ENCODE assay signal across 22 cellular contexts in the genomic region with DNA sequence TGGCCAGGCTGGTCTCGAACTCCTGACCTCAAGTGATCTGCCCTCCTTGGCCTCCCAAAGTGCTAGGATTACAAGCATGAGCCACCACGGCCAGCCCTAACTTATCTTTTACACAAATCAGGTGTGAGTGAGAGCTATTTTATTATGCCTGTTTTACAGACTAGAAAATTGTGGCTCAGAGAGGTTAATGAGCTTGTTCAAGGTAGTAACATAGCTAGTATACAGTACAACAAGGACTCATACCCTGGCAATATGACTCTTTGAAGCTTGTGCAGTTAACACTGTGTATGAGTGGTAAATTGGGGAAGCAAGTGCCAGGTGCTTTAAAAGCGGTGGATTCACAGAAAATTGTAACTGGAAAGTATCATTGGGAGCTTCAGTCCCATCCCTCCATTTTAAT. TPM values are rescaled to one million over a fixed set of nuclear protein-coding genes. Genes with fewer than 3 reads are reported as not detected.
DNase-seq lines count a peak whose midpoint lies in the region; ATAC-seq and TF ChIP-seq lines count a peak whose summit lies in the region.
"Had no signal": no experiment of that assay in that cellular context is flagged by ENCODE, and none has a peak within 500 bp of the region (broad histone marks: within the 10 kb centered on the region; RNA-seq: fewer than 3 reads in every experiment).

No MANE protein-coding gene starts in this region.

- H3K9me2 ChIP-seq in GM23338 (ENCODE audit: insufficient read depth) = no peaks in the 10 kb centered on the region

- no peaks in the 10 kb centered on the region for H3K9me3 Mint-ChIP-seq in GM23338
- H3K9me3 Mint-ChIP-seq: activated T-helper 2 cell treated with anti-CD3 and anti-CD28 coated beads, Interferon-gamma antibody, Interleukin-2, Interleukin-4, amounts not matched to agents 10 μg/mL and 5 μg/mL and 100 μg/mL, durations not matched to agents 14 hours and 24 hours and 36 hours; IgD-negative memory B cell; T-cell had no signal

- H3K9ac ChIP-seq in stomach smooth muscle (ENCODE audit: low read length in 2 of 2) = no peak overlapping the region

- H3K27me3 ChIP-seq in GM23338 (ENCODE audit: insufficient read depth) (no peaks in the 10 kb centered on the region), ascending aorta (no peaks in the 10 kb centered on the region), left lung (no peaks in the 10 kb centered on the region), stomach smooth muscle (ENCODE audit: control insufficient read depth in 1 of 2, insufficient read depth in 2 of 2, low read length in 2 of 2) (no peaks in the 10 kb centered on the region)
- H3K27me3 ChIP-seq: adrenal gland, spleen had no signal

- H3K9me3 ChIP-seq in ascending aorta (no peaks in the 10 kb centered on the region), left lung (no peaks in the 10 kb centered on the region), stomach smooth muscle (ENCODE audit: control insufficient read depth in 2 of 2, low read length in 2 of 2) (no peaks in the 10 kb centered on the region)
- H3K9me3 ChIP-seq: adrenal gland, spleen had no signal

- H4K20me1 ChIP-seq in GM23338 (replicated peaks; ENCODE audit: insufficient read depth) = no peaks in the 10 kb centered on the region

- H3K36me3 Mint-ChIP-seq in GM23338 (ENCODE audit: low read depth) = no peaks in the 10 kb centered on the region
- H3K36me3 Mint-ChIP-seq: activated CD8-positive, alpha-beta memory T cell treated with anti-CD3 and anti-CD28 coated beads, Interleukin-2, amount 10 ng/mL, durations not matched to agents 7 days and 5 days; IgD-negative memory B cell had no signal

- intact Hi-C loops in ascending aorta (cut with DNase I) (loop anchor here (2.0 kb wide), 1 partner anchor 50 kb away; a partner anchor contains a TSS), left lung (cut with DNase I) (no loop called here)

- H3F3A ChIP-seq in GM23338 (replicated peaks; ENCODE audit: low read depth) = no peaks in the 10 kb centered on the region

- ATAC-seq in GM23338 = no peak
- ATAC-seq in left lung = no peak
- ATAC-seq: activated CD4-positive, alpha-beta T cell treated with anti-CD3 and anti-CD28 coated beads for 36 hours; activated CD8-positive, alpha-beta memory T cell treated with anti-CD3 and anti-CD28 coated beads, Interleukin-2, amount 10 ng/mL, durations not matched to agents 7 days and 5 days; esophagus mucosa; T-cell had no signal

- H2AFZ ChIP-seq in GM23338 = no peak overlapping the region

- TF ChIP-seq CTCF in GM23338 (conservative IDR thresholded peaks at IDR 0.05; ENCODE audit: low read depth in 2 of 2) = no peak
- no peak for TF ChIP-seq CTCF in ascending aorta (IDR thresholded peaks at IDR 0.05)
- TF ChIP-seq CTCF in left lung (IDR thresholded peaks at IDR 0.05) = no peak

- DNase-seq in GM23338 (ENCODE audit: low spot score) (no peak), ascending aorta (ENCODE audit: low spot score in 2 of 2) (no peak), left lung (no peak), SW 1271 (lab: John Stamatoyannopoulos, UW) (no peak), NCI-H1417 treated with DMSO at 0.1 percent for 48 hours (lab: John Stamatoyannopoulos, UW) (no peak)
- DNase-seq in stimulated activated CD4-positive, alpha-beta T cell treated with anti-CD3 and anti-CD28 coated beads, Interleukin-4, amount 100 ng/mL, for 4 hours = no peak
- no peak for DNase-seq in stimulated activated CD4-positive, alpha-beta T cell treated with anti-CD3 and anti-CD28 coated beads, Interleukin-4, amount 100 ng/mL, for 24 hours
- DNase-seq: activated CD4-positive, alpha-beta T cell treated with anti-CD3 and anti-CD28 coated beads for 36 hours; activated CD8-positive, alpha-beta memory T cell treated with anti-CD3 and anti-CD28 coated beads, Interleukin-2, amount 10 ng/mL, durations not matched to agents 7 days and 5 days; adrenal gland; effector memory CD4-positive, alpha-beta T cell; NCI-H1436 treated with DMSO at 0.1 percent for 48 hours; NCI-H2171; SHP77; spleen; T-cell had no signal

- H3K4me3 Mint-ChIP-seq in GM23338 = no peak overlapping the region
- H3K4me3 Mint-ChIP-seq: activated CD4-positive, alpha-beta T cell treated with anti-CD3 and anti-CD28 coated beads for 36 hours; activated CD8-positive, alpha-beta memory T cell treated with anti-CD3 and anti-CD28 coated beads, Interleukin-2, amount 10 ng/mL, durations not matched to agents 7 days and 5 days; IgD-negative memory B cell; mesothelial cell of epicardium; T-cell had no signal

- no peak overlapping the region for H3K27ac ChIP-seq in GM23338 (ENCODE audit: low read depth)
- peak overlapping the region; percentile 94 to 95 for H3K27ac ChIP-seq in ascending aorta
- peak overlapping the region; percentile 44 to 70 for H3K27ac ChIP-seq in left lung
- peak overlapping the region; percentile 84 for H3K27ac ChIP-seq in stomach smooth muscle (ENCODE audit: low read length)

- no peaks in the 10 kb centered on the region for H3K27me3 Mint-ChIP-seq in GM23338 (ENCODE audit: insufficient read depth, low read depth, poor library complexity)
- H3K27me3 Mint-ChIP-seq: activated CD4-positive, alpha-beta T cell treated with anti-CD3 and anti-CD28 coated beads for 36 hours; activated CD8-positive, alpha-beta memory T cell treated with anti-CD3 and anti-CD28 coated beads, Interleukin-2, amount 10 ng/mL, durations not matched to agents 7 days and 5 days; IgD-negative memory B cell; progenitor cell of endocrine pancreas; T-cell had no signal

- peaks cover 8% of the 10 kb centered on the region for H3K4me1 Mint-ChIP-seq in GM23338

- H3K36me3 ChIP-seq in GM23338 (ENCODE audit: insufficient read depth) = no peaks in the 10 kb centered on the region
- no peaks in the 10 kb centered on the region for H3K36me3 ChIP-seq in ascending aorta
- H3K36me3 ChIP-seq in left lung = no peaks in the 10 kb centered on the region
- no peaks in the 10 kb centered on the region for H3K36me3 ChIP-seq in stomach smooth muscle (ENCODE audit: control insufficient read depth in 2 of 2, insufficient read depth in 2 of 2, low read length in 2 of 2)
- H3K36me3 ChIP-seq: adrenal gland had no signal

- H3K4me1 ChIP-seq in GM23338 (ENCODE audit: insufficient read depth) = peaks cover 6% of the 10 kb centered on the region; the same call in 1 of the 2 replicates
- H3K4me1 ChIP-seq in ascending aorta = peaks cover 32 to 78% of the 10 kb centered on the region in 2 donors
- H3K4me1 ChIP-seq in left lung = peaks cover 11 to 32% of the 10 kb centered on the region in 2 donors
- peaks cover 49% of the 10 kb centered on the region for H3K4me1 ChIP-seq in stomach smooth muscle (ENCODE audit: control insufficient read depth, insufficient read depth, low read length)

- H3K79me2 ChIP-seq in GM23338 (replicated peaks; ENCODE audit: insufficient read depth) = no peaks in the 10 kb centered on the region

- H3K27ac Mint-ChIP-seq in GM23338 = no peak overlapping the region
- H3K27ac Mint-ChIP-seq: activated CD4-positive, alpha-beta T cell treated with anti-CD3 and anti-CD28 coated beads for 36 hours; activated CD8-positive, alpha-beta memory T cell treated with anti-CD3 and anti-CD28 coated beads, Interleukin-2, amount 10 ng/mL, durations not matched to agents 7 days and 5 days; activated T-helper 2 cell treated with anti-CD3 and anti-CD28 coated beads, Interferon-gamma antibody, Interleukin-2, Interleukin-4, amounts not matched to agents 10 μg/mL and 5 μg/mL and 100 μg/mL, durations not matched to agents 14 hours and 24 hours and 36 hours; IgD-negative memory B cell; progenitor cell of endocrine pancreas; T-cell had no signal

- H3K4me3 ChIP-seq in GM23338 (no peak overlapping the region), ascending aorta (no peak overlapping the region), left lung (no peak overlapping the region), stomach smooth muscle (ENCODE audit: low read length in 2 of 2) (no peak overlapping the region)
- H3K4me3 ChIP-seq: adrenal gland, spleen had no signal

- H3K4me2 ChIP-seq in GM23338 = peak overlapping the region; percentile 43; the same call in 1 of the 2 replicates

TF ChIP-seq in GM23338, 12 proteins besides CTCF, POLR2A, EP300 and RAD21 (continues in another document):
- no peak for TF ChIP-seq ZNF114 (CRISPR knock-in tag; IDR thresholded peaks at IDR 0.05)

RNA-seq across cellular contexts. Expression of a gene that starts 49.0 kb away (rescaled TPM):
- 4.1 and 4.6 TPM in 2 replicates for total RNA-seq in GM23338 (2014; rRNA removed; shearing (Covaris generic))
- polyA plus RNA-seq in GM23338 (2016; fragmentation: Nextera tagmentation; extraction: Ambion mirVana) = 2.1 and 5.2 TPM in 2 replicates
- 10.5 TPM for total RNA-seq in ascending aorta
- total RNA-seq in left lung = 10 to 100 TPM; 13.8 to 23.6 TPM
